Comparison of ENCODE assay signal across 1 cellular context in the genomic region with DNA sequence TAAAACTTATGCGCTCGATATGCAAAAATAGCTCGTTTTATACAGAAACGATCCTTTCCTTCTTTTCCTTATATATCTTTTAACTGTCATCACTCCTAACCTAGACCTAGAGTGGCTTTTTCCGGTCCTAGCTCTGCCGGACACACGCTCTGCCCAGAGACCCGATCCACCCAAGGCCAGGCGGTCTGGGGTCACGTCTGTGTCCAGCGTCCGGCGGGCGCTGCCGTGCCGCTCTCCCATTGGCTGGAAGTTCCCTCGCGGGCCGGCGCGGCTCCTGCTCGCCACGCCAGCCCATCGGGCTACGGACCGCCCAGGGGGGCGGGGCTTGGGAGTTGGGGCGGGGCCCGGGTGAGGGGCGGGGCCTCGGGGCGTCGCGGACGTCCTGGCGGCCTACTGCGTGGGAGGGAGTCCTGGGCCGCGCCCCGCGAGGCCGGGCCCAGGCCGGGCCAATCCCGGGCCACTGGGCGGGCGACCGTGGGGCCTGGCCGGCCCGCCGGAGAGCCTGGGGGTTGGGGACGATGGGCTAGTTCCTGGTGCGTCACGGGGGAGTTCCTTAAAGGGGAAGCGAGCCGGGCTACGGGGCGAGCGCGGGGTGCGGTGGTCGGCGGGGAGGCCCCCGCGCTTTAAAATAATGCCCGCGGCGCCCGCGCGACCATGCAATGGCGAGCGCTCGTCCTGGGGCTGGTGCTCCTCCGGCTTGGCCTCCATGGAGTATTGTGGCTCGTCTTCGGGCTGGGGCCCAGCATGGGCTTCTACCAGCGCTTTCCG.
A peak's percentile ranks its signal among the peaks of the same experiment; 100 is the strongest.
TF ChIP-seq lines count a peak whose summit lies in the region.

Gene EDEM1, plus strand, starts transcription at position 556 of the 768 bp plus-strand sequence. Its CDS starts 99 bp downstream, at position 655.

TF ChIP-seq in GM12878, 131 proteins besides CTCF, POLR2A, EP300 and RAD21 (continued from another document and continues in another):
- TF ChIP-seq ZBTB40 (IDR thresholded peaks at IDR 0.05; ENCODE audit: borderline replicate concordance): no peak
- TF ChIP-seq EZH2 (IDR thresholded peaks at IDR 0.05; ENCODE audit: borderline replicate concordance, control insufficient read depth, low read depth, low read length): no peak
- TF ChIP-seq CHD2 (IDR thresholded peaks at IDR 0.05; ENCODE audit: borderline replicate concordance, low read depth, low read length): peak; percentile 64; the same call in 1 of the 2 replicates
- no peak for TF ChIP-seq BRCA1 (IDR thresholded peaks at IDR 0.05; ENCODE audit: low read depth, low read length)
- TF ChIP-seq, protein P1, sequence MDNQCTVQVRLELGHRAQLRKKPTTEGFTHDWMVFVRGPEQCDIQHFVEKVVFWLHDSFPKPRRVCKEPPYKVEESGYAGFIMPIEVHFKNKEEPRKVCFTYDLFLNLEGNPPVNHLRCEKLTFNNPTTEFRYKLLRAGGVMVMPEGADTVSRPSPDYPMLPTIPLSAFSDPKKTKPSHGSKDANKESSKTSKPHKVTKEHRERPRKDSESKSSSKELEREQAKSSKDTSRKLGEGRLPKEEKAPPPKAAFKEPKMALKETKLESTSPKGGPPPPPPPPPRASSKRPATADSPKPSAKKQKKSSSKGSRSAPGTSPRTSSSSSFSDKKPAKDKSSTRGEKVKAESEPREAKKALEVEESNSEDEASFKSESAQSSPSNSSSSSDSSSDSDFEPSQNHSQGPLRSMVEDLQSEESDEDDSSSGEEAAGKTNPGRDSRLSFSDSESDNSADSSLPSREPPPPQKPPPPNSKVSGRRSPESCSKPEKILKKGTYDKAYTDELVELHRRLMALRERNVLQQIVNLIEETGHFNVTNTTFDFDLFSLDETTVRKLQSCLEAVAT (IDR thresholded peaks at IDR 0.05): no peak
- no peak for TF ChIP-seq TCF7 (IDR thresholded peaks at IDR 0.05; ENCODE audit: borderline replicate concordance)
- TF ChIP-seq, protein P2, sequence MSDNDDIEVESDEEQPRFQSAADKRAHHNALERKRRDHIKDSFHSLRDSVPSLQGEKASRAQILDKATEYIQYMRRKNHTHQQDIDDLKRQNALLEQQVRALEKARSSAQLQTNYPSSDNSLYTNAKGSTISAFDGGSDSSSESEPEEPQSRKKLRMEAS (IDR thresholded peaks at IDR 0.05; ENCODE audit: low read depth, low read length): peak; percentile 74
- TF ChIP-seq PML (IDR thresholded peaks at IDR 0.05; ENCODE audit: low read length): no peak; the same call in 1 of the 2 replicates
- TF ChIP-seq SP1 (IDR thresholded peaks at IDR 0.05; ENCODE audit: low read depth, low read length): peak; percentile 78
- TF ChIP-seq POLR2AphosphoS5 (IDR thresholded peaks at IDR 0.05; ENCODE audit: low read length): peak; percentile 76
- TF ChIP-seq, protein P3, sequence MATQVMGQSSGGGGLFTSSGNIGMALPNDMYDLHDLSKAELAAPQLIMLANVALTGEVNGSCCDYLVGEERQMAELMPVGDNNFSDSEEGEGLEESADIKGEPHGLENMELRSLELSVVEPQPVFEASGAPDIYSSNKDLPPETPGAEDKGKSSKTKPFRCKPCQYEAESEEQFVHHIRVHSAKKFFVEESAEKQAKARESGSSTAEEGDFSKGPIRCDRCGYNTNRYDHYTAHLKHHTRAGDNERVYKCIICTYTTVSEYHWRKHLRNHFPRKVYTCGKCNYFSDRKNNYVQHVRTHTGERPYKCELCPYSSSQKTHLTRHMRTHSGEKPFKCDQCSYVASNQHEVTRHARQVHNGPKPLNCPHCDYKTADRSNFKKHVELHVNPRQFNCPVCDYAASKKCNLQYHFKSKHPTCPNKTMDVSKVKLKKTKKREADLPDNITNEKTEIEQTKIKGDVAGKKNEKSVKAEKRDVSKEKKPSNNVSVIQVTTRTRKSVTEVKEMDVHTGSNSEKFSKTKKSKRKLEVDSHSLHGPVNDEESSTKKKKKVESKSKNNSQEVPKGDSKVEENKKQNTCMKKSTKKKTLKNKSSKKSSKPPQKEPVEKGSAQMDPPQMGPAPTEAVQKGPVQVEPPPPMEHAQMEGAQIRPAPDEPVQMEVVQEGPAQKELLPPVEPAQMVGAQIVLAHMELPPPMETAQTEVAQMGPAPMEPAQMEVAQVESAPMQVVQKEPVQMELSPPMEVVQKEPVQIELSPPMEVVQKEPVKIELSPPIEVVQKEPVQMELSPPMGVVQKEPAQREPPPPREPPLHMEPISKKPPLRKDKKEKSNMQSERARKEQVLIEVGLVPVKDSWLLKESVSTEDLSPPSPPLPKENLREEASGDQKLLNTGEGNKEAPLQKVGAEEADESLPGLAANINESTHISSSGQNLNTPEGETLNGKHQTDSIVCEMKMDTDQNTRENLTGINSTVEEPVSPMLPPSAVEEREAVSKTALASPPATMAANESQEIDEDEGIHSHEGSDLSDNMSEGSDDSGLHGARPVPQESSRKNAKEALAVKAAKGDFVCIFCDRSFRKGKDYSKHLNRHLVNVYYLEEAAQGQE (IDR thresholded peaks at IDR 0.05; ENCODE audit: low read depth, low read length): no peak
- TF ChIP-seq SMAD1 (IDR thresholded peaks at IDR 0.05; ENCODE audit: low read depth, partially characterized antibody): no peak
- no peak for TF ChIP-seq ZNF24 (IDR thresholded peaks at IDR 0.05)
- TF ChIP-seq MEF2A (IDR thresholded peaks at IDR 0.05; ENCODE audit: insufficient read depth, low read depth, low read length): no peak
- no peak for TF ChIP-seq PAX8 (IDR thresholded peaks at IDR 0.05)
- TF ChIP-seq, protein P4, sequence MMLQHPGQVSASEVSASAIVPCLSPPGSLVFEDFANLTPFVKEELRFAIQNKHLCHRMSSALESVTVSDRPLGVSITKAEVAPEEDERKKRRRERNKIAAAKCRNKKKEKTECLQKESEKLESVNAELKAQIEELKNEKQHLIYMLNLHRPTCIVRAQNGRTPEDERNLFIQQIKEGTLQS (IDR thresholded peaks at IDR 0.05; ENCODE audit: borderline replicate concordance, extremely low read depth, low read depth, low read length): no peak
- TF ChIP-seq USF1 (IDR thresholded peaks at IDR 0.05; ENCODE audit: borderline replicate concordance, extremely low read length, insufficient read depth, low read depth, low read length): no peak
- TF ChIP-seq ZBTB33 (IDR thresholded peaks at IDR 0.05): no peak
- TF ChIP-seq YBX1 (IDR thresholded peaks at IDR 0.05): no peak
- no peak for TF ChIP-seq MYC (IDR thresholded peaks at IDR 0.05; ENCODE audit: insufficient read depth, insufficient read length, insufficient replicate concordance, low read length, severe bottlenecking)
- TF ChIP-seq NFYA (IDR thresholded peaks at IDR 0.05; ENCODE audit: borderline replicate concordance, low read depth, low read length): no peak
- TF ChIP-seq SKIL (IDR thresholded peaks at IDR 0.05; ENCODE audit: low read depth, poor library complexity, severe bottlenecking): no peak
- no peak for TF ChIP-seq ZNF274 (IDR thresholded peaks at IDR 0.05; ENCODE audit: insufficient read depth, insufficient read length)
- no peak for TF ChIP-seq SREBF2 (IDR thresholded peaks at IDR 0.05; ENCODE audit: low read length)
- TF ChIP-seq FOXM1 (IDR thresholded peaks at IDR 0.05; ENCODE audit: low read depth, low read length): no peak
- TF ChIP-seq TBL1XR1 (IDR thresholded peaks at IDR 0.05; ENCODE audit: low read depth, low read length): 0 out of 2 replicates have a peak, but pooled peaks have one; percentile 22
- TF ChIP-seq NR2F1 (conservative IDR thresholded peaks at IDR 0.05): peak; percentile 57
- peak; percentile 14; the same call in 1 of the 2 replicates for TF ChIP-seq CBX5 (IDR thresholded peaks at IDR 0.05; ENCODE audit: low read depth)
- no peak for TF ChIP-seq KLF5 (IDR thresholded peaks at IDR 0.05; ENCODE audit: partially characterized antibody)
- TF ChIP-seq RB1 (IDR thresholded peaks at IDR 0.05; ENCODE audit: borderline replicate concordance): no peak; the same call in 1 of the 2 replicates
- no peak for TF ChIP-seq STAT1 (conservative IDR thresholded peaks at IDR 0.05)
- no peak for TF ChIP-seq IRF4 (IDR thresholded peaks at IDR 0.05; ENCODE audit: low read depth, low read length)
- no peak for TF ChIP-seq ZNF622 (IDR thresholded peaks at IDR 0.05)
- TF ChIP-seq SRF (IDR thresholded peaks at IDR 0.05; ENCODE audit: low read depth in 2 of 2, low read length in 2 of 2): no peak
- no peak for TF ChIP-seq E2F4 (IDR thresholded peaks at IDR 0.05; ENCODE audit: low read depth, low read length)
- no peak for TF ChIP-seq NFXL1 (IDR thresholded peaks at IDR 0.05; ENCODE audit: borderline replicate concordance)
- TF ChIP-seq TCF3 (IDR thresholded peaks at IDR 0.05; ENCODE audit: borderline replicate concordance, insufficient read depth, low read depth, low read length): 0 out of 2 replicates have a peak, but pooled peaks have one; percentile 8
- TF ChIP-seq ZNF217 (IDR thresholded peaks at IDR 0.05): no peak
- TF ChIP-seq, protein P5, sequence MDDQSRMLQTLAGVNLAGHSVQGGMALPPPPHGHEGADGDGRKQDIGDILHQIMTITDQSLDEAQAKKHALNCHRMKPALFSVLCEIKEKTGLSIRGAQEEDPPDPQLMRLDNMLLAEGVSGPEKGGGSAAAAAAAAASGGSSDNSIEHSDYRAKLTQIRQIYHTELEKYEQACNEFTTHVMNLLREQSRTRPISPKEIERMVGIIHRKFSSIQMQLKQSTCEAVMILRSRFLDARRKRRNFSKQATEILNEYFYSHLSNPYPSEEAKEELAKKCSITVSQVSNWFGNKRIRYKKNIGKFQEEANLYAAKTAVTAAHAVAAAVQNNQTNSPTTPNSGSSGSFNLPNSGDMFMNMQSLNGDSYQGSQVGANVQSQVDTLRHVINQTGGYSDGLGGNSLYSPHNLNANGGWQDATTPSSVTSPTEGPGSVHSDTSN (IDR thresholded peaks at IDR 0.05; ENCODE audit: insufficient replicate concordance, low read depth, low read length): no peak
